In genomic region chrX:24693453-24694202, GRCh38 we compare ENCODE assay signal across 8 cellular contexts. TPM values are rescaled to one million over a fixed set of nuclear protein-coding genes. Genes with fewer than 3 reads are reported as not detected.
DNase-seq lines count a peak whose midpoint lies in the region; ATAC-seq and TF ChIP-seq lines count a peak whose summit lies in the region.

POLA1 (plus strand) TSS chrX:24693918; CDS start chrX:24693962, 44 bp downstream.

- H3K4me3 ChIP-seq in Peyer's patch (peak within 1 kb of the TSS; percentile 61 to 76 (median 70)), esophagus squamous epithelium (peak within 1 kb of the TSS; percentile 58 to 72 (median 70)), muscle layer of duodenum (ENCODE audit: low read depth in 1 of 2, low read length in 2 of 2) (peak within 1 kb of the TSS; percentile 72 to 79)

- WGBS in esophagus squamous epithelium, 2 donors, result 0 to 17% methylated on average over 4 to 18 of the region's 70 CpGs

- ATAC-seq in GM21737 (IDR thresholded peaks at IDR 0.05; ENCODE audit: unreplicated experiment), result peak; percentile 97

- TF ChIP-seq POLR2A in Peyer's patch (IDR thresholded peaks at IDR 0.05), result no peak
- peak in 1 of 4 donors; percentile 16 for TF ChIP-seq POLR2A in esophagus squamous epithelium (IDR thresholded peaks at IDR 0.05)

- DNase-seq in DMS79 treated with DMSO at 0.1 percent for 48 hours (lab: John Stamatoyannopoulos, UW), result peak; percentile 71
- peak; percentile 49 for DNase-seq in KG1 (lab: John Stamatoyannopoulos, UW)
- peak; percentile 62 to 90 (median 87) for DNase-seq in Peyer's patch
- DNase-seq in activated T-helper 1 cell treated with Interleukin-2 at 50 U/mL for 16 hours (ENCODE audit: low read depth), result peak; percentile 42
- peak; percentile 14 for DNase-seq in esophagus squamous epithelium (lab: John Stamatoyannopoulos, UW)
- peak; percentile 53 for DNase-seq in stimulated activated CD8-positive, alpha-beta memory T cell treated with anti-CD3 and anti-CD28 coated beads, Interleukin-7, amount 100 ng/mL, for 24 hours (ENCODE audit: low read depth)

- H3K4me1 ChIP-seq in Peyer's patch (no peaks in the 10 kb centered on the region), esophagus squamous epithelium (peaks cover 0 to 19% (median 0%) of the 10 kb centered on the region in 3 donors), muscle layer of duodenum (ENCODE audit: control insufficient read depth in 1 of 2, insufficient read depth in 2 of 2, low read length in 2 of 2) (no peaks in the 10 kb centered on the region)

- H3K9me3 ChIP-seq in Peyer's patch, result no peaks in the 10 kb centered on the region
- no peaks in the 10 kb centered on the region for H3K9me3 ChIP-seq in esophagus squamous epithelium
- no peaks in the 10 kb centered on the region for H3K9me3 ChIP-seq in muscle layer of duodenum (ENCODE audit: control insufficient read depth in 1 of 2, low read length in 2 of 2)

- no peaks in the 10 kb centered on the region for H3K36me3 ChIP-seq in Peyer's patch
- no peaks in the 10 kb centered on the region for H3K36me3 ChIP-seq in esophagus squamous epithelium
- H3K36me3 ChIP-seq in muscle layer of duodenum (ENCODE audit: control insufficient read depth in 1 of 2, insufficient read depth in 2 of 2, low read length in 2 of 2), result no peaks in the 10 kb centered on the region

- intact Hi-C loops in esophagus squamous epithelium (cut with DNase I), result no loop called here

- TF ChIP-seq CTCF in Peyer's patch (IDR thresholded peaks at IDR 0.05), result peak in 1 of 6 experiments; percentile 15
- TF ChIP-seq CTCF in esophagus squamous epithelium (IDR thresholded peaks at IDR 0.05), result peak in 1 of 6 experiments; percentile 20

- H3K27me3 ChIP-seq in Peyer's patch (no peaks in the 10 kb centered on the region), esophagus squamous epithelium (no peaks in the 10 kb centered on the region), muscle layer of duodenum (ENCODE audit: low read depth, low read length) (no peaks in the 10 kb centered on the region)

- H3K27ac ChIP-seq in Peyer's patch (peak within 1 kb of the TSS; percentile 66 to 83 (median 70)), esophagus squamous epithelium (peak within 1 kb of the TSS; percentile 77 to 90 (median 86)), muscle layer of duodenum (ENCODE audit: low read length) (peak within 1 kb of the TSS; percentile 39)

RNA-seq across cellular contexts. Expression of gene POLA1, which starts in this region (rescaled TPM):
- 10 to 100 TPM in 2 of 4 donors, 1 to 10 TPM in 2; 5.3 to 51.2 (median 9.5) TPM for total RNA-seq in Peyer's patch
- total RNA-seq in esophagus squamous epithelium, result 10 to 100 TPM in 3 of 4 donors, 1 to 10 TPM in 1; 5.3 to 14.7 (median 13.1) TPM

Comparison
In these comparisons a context has a peak if more than half of its experiments do, and no peak if none do; other contexts are left out.
1. Peak in every context shown above with its lines: DNase-seq, ATAC-seq, H3K4me3 ChIP-seq and H3K27ac ChIP-seq.
2. DNase-seq: peak in every context shown above with its lines; median percentile 87 in Peyer's patch; 71 in DMS79 treated with DMSO at 0.1 percent for 48 hours; 53 in stimulated activated CD8-positive, alpha-beta memory T cell treated with anti-CD3 and anti-CD28 coated beads, Interleukin-7, amount 100 ng/mL, for 24 hours; 49 in KG1; 42 in activated T-helper 1 cell treated with Interleukin-2 at 50 U/mL for 16 hours; 14 in esophagus squamous epithelium.